ENCODE assay signal across 22 cellular contexts in genomic region chr6:166935353-166935752, GRCh38. TPM values are rescaled to one million over a fixed set of nuclear protein-coding genes. Genes with fewer than 3 reads are reported as not detected.
DNase-seq lines count a peak whose midpoint lies in the region; ATAC-seq and TF ChIP-seq lines count a peak whose summit lies in the region.
"Had no signal": no experiment of that assay in that cellular context is flagged by ENCODE, and none has a peak within 500 bp of the region (broad histone marks: within the 10 kb centered on the region; RNA-seq: fewer than 3 reads in every experiment).

No MANE protein-coding gene starts in this region.

- CTCF ChIA-PET in T-cell (lab: Charles Lee) = interaction anchor here (0.6 to 1.7 kb wide), 5 partner anchors 13 to 54 kb away, joined by 3 to 10 read pairs (median 3); partner anchors contain the start of gene RNASET2 (in 1 of the 2)

- peak overlapping the region; percentile 74 to 77 for H3K27ac Mint-ChIP-seq in T-cell
- H3K27ac Mint-ChIP-seq: memory B cell had no signal

- H3K4me1 Mint-ChIP-seq in T-cell = peaks cover 16 to 67% (median 63%) of the 10 kb centered on the region in 3 donors

- DNase-seq in NCI-H345 (lab: John Stamatoyannopoulos, UW) (peak; percentile 49), NCI-H345 treated with DMSO at 0.1 percent for 48 hours (lab: John Stamatoyannopoulos, UW; ENCODE audit: unreplicated experiment) (no peak), T-cell (peak in 21 of 34 experiments; percentile 32 to 73 (median 46)), erythroblast (lab: John Stamatoyannopoulos, UW) (peak; percentile 63 to 79), ureter (ENCODE audit: low spot score) (no peak), SJCRH30 (no peak)
- DNase-seq: activated CD4-positive, alpha-beta T cell treated with anti-CD3 and anti-CD28 coated beads for 48 hours; brain microvascular endothelial cell; Calu3; DND-41; left colon; NCI-H2081 treated with DMSO at 0.1 percent for 48 hours; NCI-H524 treated with DMSO at 0.1 percent for 48 hours; upper lobe of left lung had no signal

- no peaks in the 10 kb centered on the region for H3K9me3 Mint-ChIP-seq in T-cell
- H3K9me3 Mint-ChIP-seq: memory B cell had no signal

- H3K4me3 Mint-ChIP-seq in T-cell = no peak overlapping the region
- H3K4me3 Mint-ChIP-seq: memory B cell had no signal

- peaks cover 4 to 80% (median 56%) of the 10 kb centered on the region in 11 experiments; a peak in 21 of 22 replicates for H4K20me1 ChIP-seq in BLaER1 treated with 17β-estradiol and CSF1 and Interleukin-3, amounts not matched to agents 10 nM and 100 nM

- peaks cover 29 to 46% (median 38%) of the 10 kb centered on the region in 10 experiments for H3K4me1 ChIP-seq in BLaER1 treated with 17β-estradiol and CSF1 and Interleukin-3, amounts not matched to agents 10 nM and 100 nM
- peaks cover 29% of the 10 kb centered on the region for H3K4me1 ChIP-seq in SJCRH30
- H3K4me1 ChIP-seq: A549, Peyer's patch, upper lobe of left lung had no signal

- H3K4me2 ChIP-seq in BLaER1 treated with 17β-estradiol and CSF1 and Interleukin-3, amounts not matched to agents 10 nM and 100 nM = peak overlapping the region in 6 of 11 experiments; percentile 60 to 86 (median 72); a peak in 12 of 22 replicates
- H3K4me2 ChIP-seq: A549 had no signal

- no peak for TF ChIP-seq POLR2A in erythroblast (IDR thresholded peaks at IDR 0.05; ENCODE audit: low read length)

- H3K27ac ChIP-seq in BLaER1 treated with 17β-estradiol and CSF1 and Interleukin-3, amounts not matched to agents 10 nM and 100 nM = peak overlapping the region in 3 of 11 experiments; percentile 48 to 54 (median 49); a peak in 5 of 22 replicates
- no peak overlapping the region for H3K27ac ChIP-seq in SJCRH30
- H3K27ac ChIP-seq: A549, brain microvascular endothelial cell, epithelial cell of prostate, neutrophil, Peyer's patch, skin epidermis, upper lobe of left lung had no signal

- no peaks in the 10 kb centered on the region for H3K9me3 ChIP-seq in BLaER1 treated with 17β-estradiol and CSF1 and Interleukin-3, amounts not matched to agents 10 nM and 100 nM (replicated peaks in 1 of 11)
- H3K9me3 ChIP-seq in SJCRH30 (replicated peaks) = no peaks in the 10 kb centered on the region
- H3K9me3 ChIP-seq: A549, neutrophil, Peyer's patch, upper lobe of left lung had no signal

- H3K4me3 ChIP-seq in BLaER1 treated with 17β-estradiol and CSF1 and Interleukin-3, amounts not matched to agents 10 nM and 100 nM = no peak overlapping the region
- no peak overlapping the region for H3K4me3 ChIP-seq in SJCRH30
- H3K4me3 ChIP-seq: A549, Peyer's patch, skin epidermis, upper lobe of left lung had no signal

- H3K36me3 ChIP-seq in BLaER1 treated with 17β-estradiol and CSF1 and Interleukin-3, amounts not matched to agents 10 nM and 100 nM = peaks cover 71 to 100% (median 96%) of the 10 kb centered on the region in 11 experiments
- H3K36me3 ChIP-seq in SJCRH30 = 0 out of 2 replicates have a peak, but pooled peaks cover 2% of the 10 kb centered on the region

- ATAC-seq in T-cell (replicated peaks in 1 of 4) (peak; percentile 63 to 75 (median 68)), HG03039 (IDR thresholded peaks at IDR 0.05; ENCODE audit: unreplicated experiment) (no peak)
- ATAC-seq: A549, left colon had no signal

- H3K27me3 Mint-ChIP-seq in T-cell = no peaks in the 10 kb centered on the region
- H3K27me3 Mint-ChIP-seq: memory B cell had no signal

- POLR2A ChIA-PET in T-cell (lab: Charles Lee) = interaction anchor here (0.5 to 1.4 kb wide), 4 partner anchors 17 to 24 kb away, joined by 4 to 11 read pairs (median 4); partner anchors contain the start of gene RNASET2 (in 1 of the 2)

- no peaks in the 10 kb centered on the region for H3K27me3 ChIP-seq in BLaER1 treated with 17β-estradiol and CSF1 and Interleukin-3, amounts not matched to agents 10 nM and 100 nM
- no peaks in the 10 kb centered on the region for H3K27me3 ChIP-seq in SJCRH30
- H3K27me3 ChIP-seq: brain microvascular endothelial cell, neutrophil, Peyer's patch, upper lobe of left lung had no signal

- no peak overlapping the region for H3K9ac ChIP-seq in BLaER1 treated with 17β-estradiol and CSF1 and Interleukin-3, amounts not matched to agents 10 nM and 100 nM

- H3K36me3 Mint-ChIP-seq in T-cell = peaks cover 64% of the 10 kb centered on the region

RNA-seq across cellular contexts. Expression of gene RNASET2, which starts 21.0 kb away (rescaled TPM):
- total RNA-seq in T-cell (100 to 1,000 TPM; 121 to 275 (median 252) TPM), ureter (89.9 TPM)
- total RNA-seq in SJCRH30 (2014; rRNA removed; shearing (Covaris generic)) = 17.2 and 18.9 TPM in 2 replicates

Comparison
In these comparisons a context has a peak if more than half of its experiments do, and no peak if none do; other contexts are left out.
1. DNase-seq: peak in NCI-H345 (single experiment), T-cell (21 of 34) and erythroblast (2 of 2); none in NCI-H345 treated with DMSO at 0.1 percent for 48 hours (single experiment), ureter (single experiment) and SJCRH30 (0 of 2).